9 cellular contexts compared by ENCODE assay signal in the genomic region with DNA sequence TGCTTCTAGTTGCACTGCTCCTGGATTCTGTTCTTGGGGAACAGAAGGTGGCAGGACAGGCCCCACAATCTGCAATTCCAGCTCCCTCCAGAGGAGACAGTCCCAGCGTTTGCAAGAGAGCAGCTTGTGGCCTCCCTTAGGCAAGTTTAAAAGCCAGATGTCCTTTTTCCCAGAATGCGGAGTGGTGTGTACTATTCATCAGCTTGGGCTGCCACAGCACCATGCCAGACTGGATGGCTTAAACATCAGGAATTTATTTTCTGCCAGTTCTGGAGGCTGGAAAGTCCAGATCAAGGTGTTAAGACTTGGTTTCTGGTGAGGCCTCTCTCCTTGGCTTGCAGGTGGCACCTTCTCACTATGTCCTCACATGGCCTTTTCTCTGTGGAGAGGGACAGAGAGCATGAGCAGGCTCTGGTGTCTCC. TPM values are rescaled to one million over a fixed set of nuclear protein-coding genes. Genes with fewer than 3 reads are reported as not detected.
DNase-seq lines count a peak whose midpoint lies in the region; ATAC-seq and TF ChIP-seq lines count a peak whose summit lies in the region.
"Had no signal": no experiment of that assay in that cellular context is flagged by ENCODE, and none has a peak within 500 bp of the region (broad histone marks: within the 10 kb centered on the region; RNA-seq: fewer than 3 reads in every experiment).

No MANE protein-coding gene starts in this region.

- H3K9ac ChIP-seq in PC-3 (ENCODE audit: low read length) = no peak overlapping the region

- intact Hi-C loops in A673 (cut with micrococcal nuclease; ENCODE audit: unreplicated experiment) (no loop called here), PC-3 (cut with micrococcal nuclease) (no loop called here)

- peaks cover 8% of the 10 kb centered on the region for H3K4me1 ChIP-seq in A673 (ENCODE audit: insufficient read depth, low read length, poor library complexity, severe bottlenecking)
- H3K4me1 ChIP-seq in PC-3 (ENCODE audit: insufficient read depth, low read length) = peaks cover 13% of the 10 kb centered on the region

- POLR2A ChIA-PET in A673 (lab: Charles Lee; ENCODE audit: low non-redundant PET) = no interaction called here
- POLR2A ChIA-PET in PC-3 (lab: Charles Lee; ENCODE audit: unreplicated experiment) = no interaction called here

- no peaks in the 10 kb centered on the region for H3K36me3 ChIP-seq in A673 (ENCODE audit: insufficient read depth, low read length, poor library complexity, severe bottlenecking)
- H3K36me3 ChIP-seq in PC-3 (ENCODE audit: low read depth, low read length) = no peaks in the 10 kb centered on the region

- no peak overlapping the region for H3K4me3 ChIP-seq in A673 (ENCODE audit: low read depth, low read length, poor library complexity, severe bottlenecking)
- no peak overlapping the region for H3K4me3 ChIP-seq in PC-3 (ENCODE audit: low read length)
- H3K4me3 ChIP-seq in epithelial cell of proximal tubule (ENCODE audit: low read depth, low read length) = no peak overlapping the region

- H4K20me1 ChIP-seq in PC-3 (ENCODE audit: low read length) = no peaks in the 10 kb centered on the region

- H3K79me2 ChIP-seq in PC-3 (ENCODE audit: low read length) = peaks cover 10% of the 10 kb centered on the region

- peak; percentile 43 for TF ChIP-seq CTCF in A673 (conservative IDR thresholded peaks at IDR 0.05; ENCODE audit: low read depth, low read length)
- peak; percentile 54 for TF ChIP-seq CTCF in PC-3 (conservative IDR thresholded peaks at IDR 0.05; ENCODE audit: low read depth, low read length)
- peak; percentile 53 for TF ChIP-seq CTCF in epithelial cell of proximal tubule (conservative IDR thresholded peaks at IDR 0.05; ENCODE audit: low read depth, low read length)

- H3F3A ChIP-seq in PC-3 (ENCODE audit: low read length, unreplicated experiment) = peaks cover 4% of the 10 kb centered on the region

- H3K9me3 ChIP-seq in A673 (ENCODE audit: low read depth, low read length, poor library complexity, severe bottlenecking) (no peaks in the 10 kb centered on the region), PC-3 (ENCODE audit: low read length) (no peaks in the 10 kb centered on the region)

- DNase-seq in A673 (ENCODE audit: low spot score) (peak; percentile 54), GF-D8 (lab: John Stamatoyannopoulos, UW) (peak; percentile 34), PC-3 (peak; percentile 54), epithelial cell of proximal tubule (ENCODE audit: low read depth) (no peak), OCI-M2 (lab: John Stamatoyannopoulos, UW; ENCODE audit: unreplicated experiment) (no peak)
- DNase-seq in effector CD8-positive, alpha-beta T cell (lab: John Stamatoyannopoulos, UW) = no peak
- no peak for DNase-seq in activated CD8-positive, alpha-beta memory T cell treated with anti-CD3 and anti-CD28 coated beads, Interleukin-2, amount 50 U/mL, for 4 hours

- no TSS peak for BruUV-seq in A673 (replicated peaks; lab: Mats Ljungman, UMichigan)
- BruUV-seq in PC-3 (replicated peaks; lab: Mats Ljungman, UMichigan) = no TSS peak

- H3K27me3 ChIP-seq in A673 (replicated peaks; ENCODE audit: insufficient read depth, low read depth, low read length, poor library complexity) (no peaks in the 10 kb centered on the region), PC-3 (ENCODE audit: low read length) (no peaks in the 10 kb centered on the region)

- H3K4me2 ChIP-seq in PC-3 (ENCODE audit: low read length) = no peak overlapping the region

- ATAC-seq in PC-3 (peak; percentile 27; the same call in 1 of the 2 replicates), GM19395 (IDR thresholded peaks at IDR 0.05; ENCODE audit: unreplicated experiment) (no peak)

- H3K9me2 ChIP-seq in PC-3 (replicated peaks; ENCODE audit: low read length) = no peaks in the 10 kb centered on the region

- CTCF ChIA-PET in A673 (lab: Charles Lee) = no interaction called here
- CTCF ChIA-PET in PC-3 (lab: Charles Lee) = no interaction called here

- H2AFZ ChIP-seq in PC-3 (ENCODE audit: low read length) = no peak overlapping the region

- H3K27ac ChIP-seq in A673 (ENCODE audit: low read depth, low read length, poor library complexity, severe bottlenecking) (no peak overlapping the region), PC-3 (ENCODE audit: low read length) (no peak overlapping the region)
- H3K27ac ChIP-seq: epithelial cell of prostate had no signal

RNA-seq across cellular contexts. Expression of gene MIAT, which starts 11.7 kb away (rescaled TPM):
- total RNA-seq in A673 (2021) (6.2 and 6.8 TPM in 2 replicates), PC-3 (2014; rRNA removed) (0.15 and 0.23 TPM in 2 replicates), epithelial cell of proximal tubule (0.12 and 0.14 TPM in 2 replicates)

RNA-seq across cellular contexts. Expression of gene CRYBA4, which starts 47.3 kb away (rescaled TPM):
- total RNA-seq in A673 (2021) (not detected in 2 replicates), PC-3 (2014; rRNA removed) (not detected in 2 replicates), epithelial cell of proximal tubule (not detected in 2 replicates)

RNA-seq across cellular contexts. Expression of gene CRYBB1, which starts 51.2 kb away (rescaled TPM):
- total RNA-seq in A673 (2021) (not detected in 2 replicates), PC-3 (2014; rRNA removed) (not detected in 2 replicates), epithelial cell of proximal tubule (not detected in 2 replicates)

Comparison
In these comparisons a context has a peak if more than half of its experiments do, and no peak if none do; other contexts are left out.
1. DNase-seq: peak in A673 (single experiment), GF-D8 (single experiment) and PC-3 (single experiment); none in epithelial cell of proximal tubule (single experiment), effector CD8-positive, alpha-beta T cell (single experiment), activated CD8-positive, alpha-beta memory T cell treated with anti-CD3 and anti-CD28 coated beads, Interleukin-2, amount 50 U/mL, for 4 hours (single experiment) and OCI-M2 (single experiment).
2. Peak in every context shown above with its lines, with median percentiles within 50 percentile points of each other: CTCF ChIP-seq.